ENCODE assay signal across 25 cellular contexts in genomic region chr11:44914105-44914504, GRCh38.
"Had no signal": no experiment of that assay in that cellular context is flagged by ENCODE, and none has a peak within 500 bp of the region (broad histone marks: within the 10 kb centered on the region; RNA-seq: fewer than 3 reads in every experiment).

No MANE protein-coding gene starts in this region.

- FAIRE-seq: islet of Langerhans, keratinocyte had no signal

- H3K36me3 ChIP-seq: colonic mucosa, esophagus squamous epithelium, gastrocnemius medialis, left lung, lower lobe of right lung had no signal

- DNase-seq: colonic mucosa; cortex of kidney; dorsolateral prefrontal cortex; effector CD4-positive, alpha-beta T cell; effector memory CD4-positive, alpha-beta T cell; erythroblast; esophagus squamous epithelium; foreskin fibroblast; foreskin melanocyte; gastrocnemius medialis; glutamatergic neuron; head of caudate nucleus; heart right ventricle; hippocampal formation; left cardiac atrium; left lung; left ventricle myocardium superior; lower lobe of right lung; mesendoderm; midbrain; naive B cell had no signal

- H3K27ac ChIP-seq: colonic mucosa, epithelial cell of prostate, esophagus squamous epithelium, gastrocnemius medialis, heart right ventricle, left lung, lower lobe of right lung had no signal

- H3K4me3 ChIP-seq: colonic mucosa, dorsolateral prefrontal cortex, esophagus squamous epithelium, gastrocnemius medialis, heart right ventricle, left lung, lower lobe of right lung had no signal

- H3K9me3 ChIP-seq: colonic mucosa, esophagus squamous epithelium, gastrocnemius medialis, heart right ventricle, left lung, lower lobe of right lung had no signal

- H3K27me3 ChIP-seq: colonic mucosa, dorsolateral prefrontal cortex, gastrocnemius medialis, heart right ventricle had no signal

- ATAC-seq: esophagus mucosa, gastrocnemius medialis, heart right ventricle, left cardiac atrium, left lung, left ventricle myocardium superior, lower lobe of right lung had no signal

- H3K4me1 ChIP-seq: colonic mucosa had no signal
